Comparison of ENCODE assay signal across 8 cellular contexts in genomic region chr7:64314493-64315020, GRCh38. TPM values are rescaled to one million over a fixed set of nuclear protein-coding genes. Genes with fewer than 3 reads are reported as not detected.
DNase-seq lines count a peak whose midpoint lies in the region; ATAC-seq, FAIRE-seq and TF ChIP-seq lines count a peak whose summit lies in the region.

No MANE protein-coding gene starts in this region.

- no peaks in the 10 kb centered on the region for H3K9me3 ChIP-seq in liver (ENCODE audit: control insufficient read depth in 4 of 4, low read length in 3 of 4)
- H3K9me3 ChIP-seq in HepG2 (ENCODE audit: low read length) = peaks cover 78% of the 10 kb centered on the region
- H3K9me3 ChIP-seq in vagina = no peaks in the 10 kb centered on the region

- in situ Hi-C loops in HepG2 (cut with HindIII; ENCODE audit: extremely low pct_ligation_motif_present, low pct_unique_long_range_greater_than_20kb) = no loop called here
- in situ Hi-C loops in KBM-7 (cut with MboI; ENCODE audit: low pct_unique_long_range_greater_than_20kb, low sequenced_read_pairs) = no loop called here

- H3K4me3 Mint-ChIP-seq in activated naive CD8-positive, alpha-beta T cell treated with anti-CD3 and anti-CD28 coated beads, Interleukin-2, amount 50 U/mL, for 24 hours = peak overlapping the region; percentile 96

- no peak overlapping the region for H2AFZ ChIP-seq in HepG2 (ENCODE audit: low read length)

- no peak overlapping the region for H3K27ac ChIP-seq in liver (ENCODE audit: low read depth in 1 of 2, low read length in 2 of 2)
- no peak overlapping the region for H3K27ac ChIP-seq in HepG2 (ENCODE audit: extremely low read length, insufficient read depth, low read length)
- H3K27ac ChIP-seq in vagina = peak overlapping the region; percentile 71

- H3K36me3 ChIP-seq in liver (ENCODE audit: control insufficient read depth in 4 of 4, insufficient read depth in 3 of 4, low read depth in 1 of 4, low read length in 3 of 4) (peaks cover 0 to 3% (median 0%) of the 10 kb centered on the region in 4 donors), HepG2 (replicated peaks in 1 of 2; ENCODE audit: control insufficient read depth in 1 of 2, insufficient read depth in 2 of 2, low read length in 2 of 2) (no peaks in the 10 kb centered on the region), vagina (no peaks in the 10 kb centered on the region)

- no peaks in the 10 kb centered on the region for H3K27me3 ChIP-seq in liver (ENCODE audit: control insufficient read depth in 4 of 4, insufficient read depth in 4 of 4, low read length in 3 of 4)
- no peaks in the 10 kb centered on the region for H3K27me3 ChIP-seq in HepG2 (ENCODE audit: control insufficient read depth in 1 of 2, insufficient read depth in 2 of 2, low read length in 2 of 2)
- H3K27me3 ChIP-seq in vagina = no peaks in the 10 kb centered on the region

- H3K4me1 Mint-ChIP-seq in activated naive CD8-positive, alpha-beta T cell treated with anti-CD3 and anti-CD28 coated beads, Interleukin-2, amount 50 U/mL, for 24 hours = peaks cover 36% of the 10 kb centered on the region

- no peak for DNase-seq in HepG2 (ENCODE audit: low spot score)
- no peak for DNase-seq in activated naive CD8-positive, alpha-beta T cell treated with anti-CD3 and anti-CD28 coated beads, Interleukin-2, amount 50 U/mL, for 24 hours
- DNase-seq in lower leg skin (ENCODE audit: low spot score in 2 of 2) = no peak
- no peak for DNase-seq in vagina (ENCODE audit: extremely low spot score in 2 of 2)
- DNase-seq in GM20000 (ENCODE audit: low spot score) = no peak
- no peak for DNase-seq in KBM-7
- no peak for DNase-seq in H54 (ENCODE audit: insufficient read length, low spot score)

- 46% methylated on average over 14 of the region's 14 CpGs for WGBS in liver
- WGBS in HepG2 (ENCODE audit: low lambda C conversion rate) = 48% methylated on average over 14 of the region's 14 CpGs
- 8 to 12% methylated on average over 14 of the region's 14 CpGs for WGBS in lower leg skin, 2 donors

- POLR2A ChIA-PET in HepG2 (lab: Yijun Ruan, JAX) = no interaction called here

- CTCF ChIA-PET in HepG2 (lab: Yijun Ruan, JAX; ENCODE audit: low intra/inter-chr PET ratio, low total read pairs) = no interaction called here

- H3K27me3 Mint-ChIP-seq in activated naive CD8-positive, alpha-beta T cell treated with anti-CD3 and anti-CD28 coated beads, Interleukin-2, amount 50 U/mL, for 24 hours = no peaks in the 10 kb centered on the region

- no peaks in the 10 kb centered on the region for H4K20me1 ChIP-seq in HepG2 (ENCODE audit: insufficient read depth, low read length)

- H3K36me3 Mint-ChIP-seq in activated naive CD8-positive, alpha-beta T cell treated with anti-CD3 and anti-CD28 coated beads, Interleukin-2, amount 50 U/mL, for 24 hours (ENCODE audit: low read depth) = peaks cover 35% of the 10 kb centered on the region

- TF ChIP-seq RAD21 in liver (IDR thresholded peaks at IDR 0.05) (no peak), HepG2 (CRISPR knock-in tag; IDR thresholded peaks at IDR 0.05) (no peak)

- TF ChIP-seq EP300 in HepG2 (IDR thresholded peaks at IDR 0.05; ENCODE audit: low read depth in 2 of 2, low read length in 2 of 2) = no peak
- TF ChIP-seq EP300 in HepG2 (CRISPR knock-in tag; IDR thresholded peaks at IDR 0.05; ENCODE audit: borderline replicate concordance) = no peak

- intact Hi-C loops in HepG2 (cut with micrococcal nuclease; ENCODE audit: unreplicated experiment) (no loop called here), lower leg skin (cut with DNase I; ENCODE audit: low total_unique reads) (no loop called here), vagina (cut with DNase I) (no loop called here)

- H3K4me3 ChIP-seq in liver (ENCODE audit: low read depth in 1 of 3, low read length in 3 of 3) (peak overlapping the region; percentile 52 to 82 (median 80)), HepG2 (replicated peaks in 1 of 3; ENCODE audit: insufficient read depth in 1 of 3, low read depth in 2 of 3, low read length in 3 of 3) (no peak overlapping the region), lower leg skin (ENCODE audit: low read depth, poor library complexity, severe bottlenecking) (peak overlapping the region; percentile 59), vagina (peak overlapping the region; percentile 51 to 74)

- H3K9me3 Mint-ChIP-seq in activated naive CD8-positive, alpha-beta T cell treated with anti-CD3 and anti-CD28 coated beads, Interleukin-2, amount 50 U/mL, for 24 hours = peaks cover 8% of the 10 kb centered on the region

- H3K27ac Mint-ChIP-seq in activated naive CD8-positive, alpha-beta T cell treated with anti-CD3 and anti-CD28 coated beads, Interleukin-2, amount 50 U/mL, for 24 hours = peak overlapping the region; percentile 95

- H3K79me2 ChIP-seq in HepG2 (ENCODE audit: insufficient read depth, low read length) = no peaks in the 10 kb centered on the region

- peaks cover 0 to 6% (median 2%) of the 10 kb centered on the region in 4 donors for H3K4me1 ChIP-seq in liver (ENCODE audit: control insufficient read depth in 4 of 4, insufficient read depth in 4 of 4, low read length in 3 of 4)
- H3K4me1 ChIP-seq in HepG2 (ENCODE audit: insufficient read depth, low read length) = no peaks in the 10 kb centered on the region
- peaks cover 30% of the 10 kb centered on the region for H3K4me1 ChIP-seq in vagina

- no peak for TF ChIP-seq CTCF in liver (IDR thresholded peaks at IDR 0.05; ENCODE audit: low read depth, low read length, missing input control)
- no peak for TF ChIP-seq CTCF in HepG2 (CRISPR knock-in tag; IDR thresholded peaks at IDR 0.05)
- no peak for TF ChIP-seq CTCF in lower leg skin (IDR thresholded peaks at IDR 0.05)
- no peak for TF ChIP-seq CTCF in vagina (IDR thresholded peaks at IDR 0.05)
- TF ChIP-seq CTCF in GM20000 (IDR thresholded peaks at IDR 0.05; ENCODE audit: extremely low read depth, missing control alignments) = no peak

- TF ChIP-seq POLR2A in HepG2 (IDR thresholded peaks at IDR 0.05; ENCODE audit: insufficient read depth in 1 of 2, low read depth in 2 of 2, low read length in 2 of 2) (no peak), lower leg skin (IDR thresholded peaks at IDR 0.05) (no peak), vagina (IDR thresholded peaks at IDR 0.05) (no peak), H54 (IDR thresholded peaks at IDR 0.05; ENCODE audit: low read depth, low read length) (no peak)

- FAIRE-seq in HepG2 (lab: Jason Lieb, UNC) (no peak), H54 (lab: Jason Lieb, UNC) (no peak)

- no peak overlapping the region for H3K4me2 ChIP-seq in HepG2 (ENCODE audit: low read depth, low read length)

- no peak for ATAC-seq in HepG2
- ATAC-seq in activated naive CD8-positive, alpha-beta T cell treated with anti-CD3 and anti-CD28 coated beads, Interleukin-2, amount 50 U/mL, for 24 hours = no peak

- peak overlapping the region in 1 of 2 donors; percentile 52 for H3K9ac ChIP-seq in liver (ENCODE audit: low read depth in 1 of 2, low read length in 2 of 2)
- H3K9ac ChIP-seq in HepG2 (ENCODE audit: insufficient read depth, low read depth, low read length) = no peak overlapping the region

- BruUV-seq in HepG2 (replicated peaks; lab: Mats Ljungman, UMichigan) = no TSS peak

TF ChIP-seq in liver, 16 proteins besides CTCF, POLR2A, EP300 and RAD21 (continues in another document):
- TF ChIP-seq JUND (IDR thresholded peaks at IDR 0.05) = no peak
- no peak for TF ChIP-seq MAX (IDR thresholded peaks at IDR 0.05)
- TF ChIP-seq HNF4A (conservative IDR thresholded peaks at IDR 0.05) = no peak
- TF ChIP-seq GABPA (IDR thresholded peaks at IDR 0.05 in 1 of 2, conservative IDR thresholded peaks at IDR 0.05 in 1 of 2) = no peak

TF ChIP-seq in HepG2, 621 proteins besides CTCF, POLR2A, EP300 and RAD21 (continues in another document):
- TF ChIP-seq ZNF136 (CRISPR knock-in tag; IDR thresholded peaks at IDR 0.05; ENCODE audit: low read depth) = no peak
- TF ChIP-seq GABPA (IDR thresholded peaks at IDR 0.05; ENCODE audit: low read depth, low read length) = no peak
- TF ChIP-seq GABPA (CRISPR knock-in tag; IDR thresholded peaks at IDR 0.05; ENCODE audit: low read depth) = no peak
- TF ChIP-seq E2F5 (CRISPR knock-in tag; conservative IDR thresholded peaks at IDR 0.05) = no peak

RNA-seq across cellular contexts. Expression of gene ZNF736, which starts 0.8 kb away (rescaled TPM):
- total RNA-seq in liver = 1 to 10 TPM; 8.2 to 9.5 TPM
- 1 to 10 TPM; 1.1 to 2.4 TPM for polyA plus RNA-seq in liver
- total RNA-seq in HepG2 (2016; rRNA removed; fragmentation: Illumina TruSeq; extraction: Trizol) = not detected in 2 replicates
- not detected in 2 replicates for total RNA-seq in HepG2 (2016; cell fraction: cytosol; rRNA removed; fragmentation: Illumina TruSeq; extraction: Trizol; ENCODE audit: low read depth)
- not detected in 2 replicates for total RNA-seq in HepG2 (2016; cell fraction: insoluble cytoplasmic fraction; rRNA removed; fragmentation: Illumina TruSeq; extraction: Trizol)
- total RNA-seq in HepG2 (2016; cell fraction: membrane; rRNA removed; fragmentation: Illumina TruSeq; extraction: Trizol) = not detected in 2 replicates
- not detected in 2 replicates for total RNA-seq in HepG2 (2016; cell fraction: nucleus; rRNA removed; fragmentation: Illumina TruSeq; extraction: Trizol)
- polyA plus RNA-seq in HepG2 (2011; rRNA removed) = not detected in 2 replicates
- not detected in 2 replicates for polyA plus RNA-seq in HepG2 (2011; cell fraction: cytosol; rRNA removed)
- not detected in 2 replicates for polyA plus RNA-seq in HepG2 (2011; cell fraction: nucleus; rRNA removed)
- polyA plus RNA-seq in HepG2 (2012) = not detected in 2 replicates
- polyA plus RNA-seq in HepG2 (2016; cell fraction: cytosol; fragmentation: Illumina TruSeq; extraction: Trizol; ENCODE audit: low read depth) = not detected in 2 replicates
- polyA plus RNA-seq in HepG2 (2016; cell fraction: insoluble cytoplasmic fraction; fragmentation: Illumina TruSeq; extraction: Trizol; ENCODE audit: low read depth) = not detected in 2 replicates
- not detected in 2 replicates for polyA plus RNA-seq in HepG2 (2016; cell fraction: membrane; fragmentation: Illumina TruSeq; extraction: Trizol; ENCODE audit: low read depth)
- polyA plus RNA-seq in HepG2 (2016; cell fraction: nucleus; fragmentation: Illumina TruSeq; extraction: Trizol; ENCODE audit: insufficient read depth, low read depth) = not detected in 2 replicates
- 0.12 TPM in 1 of 2 replicates, not detected in the other for polyA minus RNA-seq in HepG2 (2011; rRNA and poly(A)+ RNA removed; ENCODE audit: low replicate concordance)
- polyA minus RNA-seq in HepG2 (2011; cell fraction: cytosol; rRNA and poly(A)+ RNA removed) = not detected in 2 replicates
- not detected in 2 replicates for polyA minus RNA-seq in HepG2 (2011; cell fraction: nucleus; rRNA and poly(A)+ RNA removed)
- 10 to 100 TPM in 1 of 4 donors, 1 to 10 TPM in 3; 2.7 to 20.7 (median 7.5) TPM for total RNA-seq in lower leg skin
- total RNA-seq in vagina = 11.3 TPM

Comparison
In these comparisons a context has a peak if more than half of its experiments do, and no peak if none do; other contexts are left out.
1. H3K4me3 ChIP-seq: peak in liver (3 of 3), lower leg skin (single experiment) and vagina (2 of 2); none in HepG2 (0 of 3).